In the genomic region with DNA sequence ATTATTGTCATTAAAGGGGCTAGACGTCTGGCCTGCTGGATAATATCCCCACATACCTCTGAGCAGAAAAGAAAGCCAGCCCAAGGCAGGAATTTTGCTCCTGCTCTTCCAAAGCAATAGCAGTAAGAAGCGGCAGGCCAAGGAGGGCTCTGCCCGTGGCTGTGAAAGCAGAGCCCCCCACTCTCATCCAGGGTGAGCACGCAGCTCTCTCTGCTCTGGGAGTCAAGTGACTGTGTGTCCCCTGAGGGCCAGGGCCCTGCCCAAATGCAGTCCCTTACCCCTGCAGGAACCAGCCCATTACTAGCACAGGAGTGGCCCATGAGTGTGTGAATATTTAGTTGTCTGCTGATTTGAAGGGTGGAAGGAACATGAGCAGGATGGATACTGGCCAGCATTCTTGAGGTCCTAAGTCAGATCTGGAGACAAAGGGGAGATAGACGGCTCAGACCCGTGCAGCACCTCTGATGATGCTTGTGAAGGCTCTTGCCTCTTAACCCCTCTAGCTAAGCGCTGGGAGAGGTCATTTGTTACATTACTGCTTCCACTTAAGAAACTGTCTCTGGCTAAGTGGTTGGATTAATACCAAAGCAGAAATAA, we compare ENCODE assay signal across 26 cellular contexts.
DNase-seq lines count a peak whose midpoint lies in the region; ATAC-seq and TF ChIP-seq lines count a peak whose summit lies in the region.
"Had no signal": no experiment of that assay in that cellular context is flagged by ENCODE, and none has a peak within 500 bp of the region (broad histone marks: within the 10 kb centered on the region; RNA-seq: fewer than 3 reads in every experiment).

No MANE protein-coding gene starts in this region.

- peak; percentile 21 for DNase-seq in activated CD8-positive, alpha-beta memory T cell treated with anti-CD3 and anti-CD28 coated beads for 24 hours
- DNase-seq in activated CD8-positive, alpha-beta memory T cell treated with anti-CD3 and anti-CD28 coated beads, Interleukin-2, amount 10 ng/mL, durations not matched to agents 7 days and 5 days: no peak
- peak; percentile 86 for DNase-seq in choroid plexus epithelial cell (ENCODE audit: low read depth)
- DNase-seq in islet precursor cell: peak; percentile 55
- DNase-seq in progenitor cell of endocrine pancreas (ENCODE audit: low spot score, unreplicated experiment): no peak
- no peak for DNase-seq in amygdala (lab: John Stamatoyannopoulos, UW)
- no peak for DNase-seq in activated naive CD4-positive, alpha-beta T cell treated with Interleukin-2 at 50 U/mL for 16 hours
- DNase-seq: 8988T; activated CD4-positive, alpha-beta T cell treated with anti-CD3 and anti-CD28 coated beads, Interleukin-2, amount 50 U/mL, for 1 hour; activated CD4-positive, CD25-positive, alpha-beta regulatory T cell; activated gamma-delta T cell; activated naive CD8-positive, alpha-beta T cell treated with anti-CD3 and anti-CD28 coated beads, Interleukin-2, amount 10 ng/mL, durations not matched to agents 7 days and 5 days; activated T-cell treated with anti-CD3 and anti-CD28 coated beads, Interleukin-2, amount 50 U/mL, for 4 hours; body of pancreas; DND-41; midbrain; naive B cell; NCI-H1417; NCI-H2029 treated with DMSO at 0.1 percent for 48 hours; NCI-H526; OCI-M1; stimulated activated naive CD4-positive, alpha-beta T cell treated with Interleukin-2 at 50 U/mL for 16 hours had no signal

- no peaks in the 10 kb centered on the region for H3K9me3 Mint-ChIP-seq in activated CD8-positive, alpha-beta memory T cell treated with anti-CD3 and anti-CD28 coated beads, Interleukin-2, amount 10 ng/mL, durations not matched to agents 7 days and 5 days (ENCODE audit: low read depth)
- H3K9me3 Mint-ChIP-seq in progenitor cell of endocrine pancreas (ENCODE audit: low read depth): no peaks in the 10 kb centered on the region
- H3K9me3 Mint-ChIP-seq: activated naive CD8-positive, alpha-beta T cell treated with anti-CD3 and anti-CD28 coated beads, Interleukin-2, amount 10 ng/mL, durations not matched to agents 7 days and 5 days; activated T-cell treated with anti-CD3 and anti-CD28 coated beads, Interleukin-2, amount 50 U/mL, for 4 hours had no signal

- no peak overlapping the region for H3K27ac Mint-ChIP-seq in activated CD8-positive, alpha-beta memory T cell treated with anti-CD3 and anti-CD28 coated beads, Interleukin-2, amount 10 ng/mL, durations not matched to agents 7 days and 5 days
- no peak overlapping the region for H3K27ac Mint-ChIP-seq in progenitor cell of endocrine pancreas
- H3K27ac Mint-ChIP-seq: activated naive CD8-positive, alpha-beta T cell treated with anti-CD3 and anti-CD28 coated beads, Interleukin-2, amount 10 ng/mL, durations not matched to agents 7 days and 5 days had no signal

- TF ChIP-seq CTCF in choroid plexus epithelial cell (conservative IDR thresholded peaks at IDR 0.05; ENCODE audit: low read depth, low read length) (no peak), progenitor cell of endocrine pancreas (IDR thresholded peaks at IDR 0.05; ENCODE audit: unreplicated experiment) (no peak)

- peaks cover 25% of the 10 kb centered on the region for H3K4me1 Mint-ChIP-seq in activated CD8-positive, alpha-beta memory T cell treated with anti-CD3 and anti-CD28 coated beads, Interleukin-2, amount 10 ng/mL, durations not matched to agents 7 days and 5 days
- peaks cover 20% of the 10 kb centered on the region for H3K4me1 Mint-ChIP-seq in progenitor cell of endocrine pancreas (ENCODE audit: low read depth)
- H3K4me1 Mint-ChIP-seq: naive B cell had no signal

- H3K27me3 Mint-ChIP-seq in activated CD8-positive, alpha-beta memory T cell treated with anti-CD3 and anti-CD28 coated beads, Interleukin-2, amount 10 ng/mL, durations not matched to agents 7 days and 5 days: no peaks in the 10 kb centered on the region
- peaks cover 3% of the 10 kb centered on the region for H3K27me3 Mint-ChIP-seq in progenitor cell of endocrine pancreas
- H3K27me3 Mint-ChIP-seq: activated naive CD8-positive, alpha-beta T cell treated with anti-CD3 and anti-CD28 coated beads, Interleukin-2, amount 10 ng/mL, durations not matched to agents 7 days and 5 days; naive B cell had no signal

- no peak overlapping the region for H3K4me3 ChIP-seq in choroid plexus epithelial cell (ENCODE audit: low read depth, low read length)
- H3K4me3 ChIP-seq: body of pancreas, HAP-1, skin epidermis, suprapubic skin had no signal

- no peaks in the 10 kb centered on the region for H3K36me3 Mint-ChIP-seq in activated CD8-positive, alpha-beta memory T cell treated with anti-CD3 and anti-CD28 coated beads, Interleukin-2, amount 10 ng/mL, durations not matched to agents 7 days and 5 days
- no peaks in the 10 kb centered on the region for H3K36me3 Mint-ChIP-seq in progenitor cell of endocrine pancreas (ENCODE audit: insufficient read depth)

- no peak for ATAC-seq in activated CD8-positive, alpha-beta memory T cell treated with anti-CD3 and anti-CD28 coated beads, Interleukin-2, amount 10 ng/mL, durations not matched to agents 7 days and 5 days
- no peak for ATAC-seq in GM18870 (IDR thresholded peaks at IDR 0.05; ENCODE audit: unreplicated experiment)
- ATAC-seq: activated T-cell treated with anti-CD3 and anti-CD28 coated beads, Interleukin-2, amount 50 U/mL, for 4 hours; body of pancreas had no signal

- H3K4me3 Mint-ChIP-seq in activated CD8-positive, alpha-beta memory T cell treated with anti-CD3 and anti-CD28 coated beads, Interleukin-2, amount 10 ng/mL, durations not matched to agents 7 days and 5 days: no peak overlapping the region
- H3K4me3 Mint-ChIP-seq in progenitor cell of endocrine pancreas (ENCODE audit: low read depth): no peak overlapping the region
- H3K4me3 Mint-ChIP-seq: activated naive CD8-positive, alpha-beta T cell treated with anti-CD3 and anti-CD28 coated beads, Interleukin-2, amount 10 ng/mL, durations not matched to agents 7 days and 5 days; activated T-cell treated with anti-CD3 and anti-CD28 coated beads, Interleukin-2, amount 50 U/mL, for 4 hours; naive B cell had no signal

- CTCF ChIA-PET in activated CD8-positive, alpha-beta memory T cell treated with anti-CD3 and anti-CD28 coated beads, Interleukin-2, amount 10 ng/mL, durations not matched to agents 7 days and 5 days (lab: Charles Lee): no interaction called here

Comparison
In these comparisons a context has a peak if more than half of its experiments do, and no peak if none do; other contexts are left out.
1. DNase-seq: peak in activated CD8-positive, alpha-beta memory T cell treated with anti-CD3 and anti-CD28 coated beads for 24 hours (single experiment), choroid plexus epithelial cell (single experiment) and islet precursor cell (single experiment); none in activated CD8-positive, alpha-beta memory T cell treated with anti-CD3 and anti-CD28 coated beads, Interleukin-2, amount 10 ng/mL, durations not matched to agents 7 days and 5 days (single experiment), progenitor cell of endocrine pancreas (single experiment), amygdala (0 of 56) and activated naive CD4-positive, alpha-beta T cell treated with Interleukin-2 at 50 U/mL for 16 hours (single experiment).